In genomic region chr16:85103096-85104079, GRCh38 we compare ENCODE assay signal across 20 cellular contexts. TPM values are rescaled to one million over a fixed set of nuclear protein-coding genes. Genes with fewer than 3 reads are reported as not detected.
DNase-seq lines count a peak whose midpoint lies in the region; ATAC-seq and TF ChIP-seq lines count a peak whose summit lies in the region.
"Had no signal": no experiment of that assay in that cellular context is flagged by ENCODE, and none has a peak within 500 bp of the region (broad histone marks: within the 10 kb centered on the region; RNA-seq: fewer than 3 reads in every experiment).

No MANE protein-coding gene starts in this region.

- H3K4me1 ChIP-seq in SJCRH30 (peaks cover 30% of the 10 kb centered on the region), esophagus muscularis mucosa (no peaks in the 10 kb centered on the region)
- peaks cover 26 to 42% of the 10 kb centered on the region in 2 donors for H3K4me1 ChIP-seq in naive thymus-derived CD4-positive, alpha-beta T cell (ENCODE audit: control insufficient read depth in 2 of 2, insufficient read depth in 2 of 2, low read length in 2 of 2)
- H3K4me1 ChIP-seq: A549, sigmoid colon, uterus had no signal

- H3K27me3 ChIP-seq in SJCRH30 = no peaks in the 10 kb centered on the region
- H3K27me3 ChIP-seq in naive thymus-derived CD4-positive, alpha-beta T cell (ENCODE audit: control insufficient read depth in 2 of 2, insufficient read depth in 2 of 2, low read length in 2 of 2) = no peaks in the 10 kb centered on the region
- H3K27me3 ChIP-seq in esophagus muscularis mucosa = peaks cover 0 to 4% (median 0%) of the 10 kb centered on the region in 4 donors
- H3K27me3 ChIP-seq: sigmoid colon, uterus had no signal

- WGBS in esophagus muscularis mucosa = 81% methylated on average over 23 of the region's 23 CpGs

- H3K27me3 Mint-ChIP-seq in activated CD4-positive, alpha-beta T cell treated with anti-CD3 and anti-CD28 coated beads for 36 hours = no peaks in the 10 kb centered on the region
- no peaks in the 10 kb centered on the region for H3K27me3 Mint-ChIP-seq in naive thymus-derived CD4-positive, alpha-beta T cell
- H3K27me3 Mint-ChIP-seq: CD4-positive, CD25-positive, alpha-beta regulatory T cell had no signal

- no peak for TF ChIP-seq EP300 in esophagus muscularis mucosa (IDR thresholded peaks at IDR 0.05)

- H3K4me1 Mint-ChIP-seq in activated CD4-positive, alpha-beta T cell treated with anti-CD3 and anti-CD28 coated beads for 36 hours = peaks cover 30% of the 10 kb centered on the region
- H3K4me1 Mint-ChIP-seq in naive thymus-derived CD4-positive, alpha-beta T cell = peaks cover 21 to 48% (median 45%) of the 10 kb centered on the region in 7 donors

- no peak for ATAC-seq in activated CD4-positive, alpha-beta T cell treated with anti-CD3 and anti-CD28 coated beads for 36 hours
- ATAC-seq in GM21723 (IDR thresholded peaks at IDR 0.05; ENCODE audit: unreplicated experiment) = peak; percentile 50
- peak; percentile 19 for ATAC-seq in naive thymus-derived CD4-positive, alpha-beta T cell
- ATAC-seq: left cardiac atrium had no signal

- TF ChIP-seq POLR2A in esophagus muscularis mucosa (IDR thresholded peaks at IDR 0.05; ENCODE audit: low read depth) = no peak

- H3K27ac ChIP-seq in SJCRH30 (no peak overlapping the region), substantia nigra (ENCODE audit: low read depth, low read length, poor library complexity, severe bottlenecking) (no peak overlapping the region), esophagus muscularis mucosa (replicated peaks in 1 of 4) (no peak overlapping the region)
- H3K27ac ChIP-seq in naive thymus-derived CD4-positive, alpha-beta T cell (ENCODE audit: low read depth, low read length) = peak overlapping the region; percentile 36
- H3K27ac ChIP-seq: A549, RWPE1, sigmoid colon, uterus, VCaP had no signal

- H3K4me3 ChIP-seq in SJCRH30 = no peak overlapping the region
- no peak overlapping the region for H3K4me3 ChIP-seq in naive thymus-derived CD4-positive, alpha-beta T cell (ENCODE audit: low read length)
- H3K4me3 ChIP-seq in esophagus muscularis mucosa = no peak overlapping the region
- H3K4me3 ChIP-seq: A549, sigmoid colon, uterus had no signal

- no peak for DNase-seq in activated CD4-positive, alpha-beta T cell treated with anti-CD3 and anti-CD28 coated beads for 36 hours
- no peak for DNase-seq in activated CD4-positive, alpha-beta T cell treated with anti-CD3 and anti-CD28 coated beads for 48 hours
- DNase-seq in SJCRH30 (peak; percentile 50 to 76), substantia nigra (lab: John Stamatoyannopoulos, UW) (no peak), esophagus muscularis mucosa (ENCODE audit: extremely low spot score) (no peak), DMS53 treated with DMSO at 0.1 percent for 48 hours (lab: John Stamatoyannopoulos, UW; ENCODE audit: unreplicated experiment) (no peak)
- no peak for DNase-seq in naive thymus-derived CD4-positive, alpha-beta T cell
- DNase-seq: CD4-positive, CD25-positive, alpha-beta regulatory T cell; left cardiac atrium; midbrain; NCI-H1092; sigmoid colon; stimulated activated CD4-positive, alpha-beta T cell treated with anti-CD3 and anti-CD28 coated beads, Interleukin-2, amount 100 ng/mL, for 24 hours; uterus had no signal

- intact Hi-C loops in activated CD4-positive, alpha-beta T cell treated with anti-CD3 and anti-CD28 coated beads for 36 hours (cut with DNase I, micrococcal nuclease) = no loop called here
- intact Hi-C loops in naive thymus-derived CD4-positive, alpha-beta T cell (cut with micrococcal nuclease) = no loop called here
- intact Hi-C loops in esophagus muscularis mucosa (cut with DNase I) = no loop called here

- H3K36me3 Mint-ChIP-seq in activated CD4-positive, alpha-beta T cell treated with anti-CD3 and anti-CD28 coated beads for 36 hours (ENCODE audit: low read depth) = no peaks in the 10 kb centered on the region
- no peaks in the 10 kb centered on the region for H3K36me3 Mint-ChIP-seq in naive thymus-derived CD4-positive, alpha-beta T cell
- H3K36me3 Mint-ChIP-seq: CD4-positive, CD25-positive, alpha-beta regulatory T cell had no signal

- H3K4me3 Mint-ChIP-seq in activated CD4-positive, alpha-beta T cell treated with anti-CD3 and anti-CD28 coated beads for 36 hours = no peak overlapping the region
- peak overlapping the region; percentile 3 to 74 (median 48) for H3K4me3 Mint-ChIP-seq in naive thymus-derived CD4-positive, alpha-beta T cell
- H3K4me3 Mint-ChIP-seq: CD4-positive, CD25-positive, alpha-beta regulatory T cell had no signal

- CTCF ChIA-PET in activated CD4-positive, alpha-beta T cell treated with anti-CD3 and anti-CD28 coated beads for 36 hours (lab: Charles Lee) = interaction anchor here (0.6 to 1.2 kb wide), 8 partner anchors 8 to 621 kb away, joined by 3 to 7 read pairs (median 4); partner anchors contain the start of gene CIBAR2
- CTCF ChIA-PET in naive thymus-derived CD4-positive, alpha-beta T cell (lab: Charles Lee) = interaction anchor here (0.5 to 2.1 kb wide), 4 partner anchors 12 to 56 kb away, joined by 3 to 9 read pairs (median 3); no protein-coding TSS in a partner anchor

- no peaks in the 10 kb centered on the region for H3K9me3 ChIP-seq in SJCRH30 (replicated peaks)
- no peaks in the 10 kb centered on the region for H3K9me3 ChIP-seq in naive thymus-derived CD4-positive, alpha-beta T cell (ENCODE audit: control insufficient read depth in 2 of 3, low read length in 3 of 3)
- H3K9me3 ChIP-seq in esophagus muscularis mucosa = no peaks in the 10 kb centered on the region
- H3K9me3 ChIP-seq: A549, sigmoid colon, uterus had no signal

- POLR2A ChIA-PET in activated CD4-positive, alpha-beta T cell treated with anti-CD3 and anti-CD28 coated beads for 36 hours (lab: Charles Lee) = interaction anchor here (0.6 kb wide), 1 partner anchor 148 kb away, joined by 4 read pairs; no protein-coding TSS in a partner anchor
- POLR2A ChIA-PET in naive thymus-derived CD4-positive, alpha-beta T cell (lab: Charles Lee) = interaction anchor here (1.2 to 1.9 kb wide), 2 partner anchors 75 to 92 kb away, joined by 6 to 7 read pairs; partner anchors contain the start of genes KIAA0513 and ZDHHC7

- peak overlapping the region; percentile 31 for H3K27ac Mint-ChIP-seq in activated CD4-positive, alpha-beta T cell treated with anti-CD3 and anti-CD28 coated beads for 36 hours
- H3K27ac Mint-ChIP-seq in naive thymus-derived CD4-positive, alpha-beta T cell = peak overlapping the region in 8 of 9 donors; percentile 73 to 94 (median 86)

- H3K9me3 Mint-ChIP-seq in activated CD4-positive, alpha-beta T cell treated with anti-CD3 and anti-CD28 coated beads for 36 hours (ENCODE audit: low read depth) = no peaks in the 10 kb centered on the region
- no peaks in the 10 kb centered on the region for H3K9me3 Mint-ChIP-seq in naive thymus-derived CD4-positive, alpha-beta T cell
- H3K9me3 Mint-ChIP-seq: CD4-positive, CD25-positive, alpha-beta regulatory T cell had no signal

- no peak for TF ChIP-seq CTCF in esophagus muscularis mucosa (IDR thresholded peaks at IDR 0.05)

- H3K36me3 ChIP-seq in SJCRH30 = no peaks in the 10 kb centered on the region
- H3K36me3 ChIP-seq in naive thymus-derived CD4-positive, alpha-beta T cell (ENCODE audit: control insufficient read depth in 2 of 3, insufficient read depth in 3 of 3, low read length in 3 of 3) = no peaks in the 10 kb centered on the region
- H3K36me3 ChIP-seq in esophagus muscularis mucosa = no peaks in the 10 kb centered on the region
- H3K36me3 ChIP-seq: sigmoid colon, uterus had no signal

RNA-seq across cellular contexts. Expression of gene CIBAR2, which starts 8.9 kb away (rescaled TPM):
- total RNA-seq in activated CD4-positive, alpha-beta T cell treated with anti-CD3 and anti-CD28 coated beads for 36 hours = not detected
- 0.04 and 0.41 TPM in 2 replicates for total RNA-seq in SJCRH30 (2014; rRNA removed; shearing (Covaris generic))
- total RNA-seq in naive thymus-derived CD4-positive, alpha-beta T cell = not detected
- not detected for polyA plus RNA-seq in naive thymus-derived CD4-positive, alpha-beta T cell
- not detected for total RNA-seq in esophagus muscularis mucosa
- total RNA-seq: CD4-positive, CD25-positive, alpha-beta regulatory T cell; fibroblast of villous mesenchyme; left cardiac atrium; omental fat pad; sigmoid colon had no signal
- polyA plus RNA-seq: A549; CD4-positive, CD25-positive, alpha-beta regulatory T cell; sigmoid colon had no signal

Comparison
In these comparisons a context has a peak if more than half of its experiments do, and no peak if none do; other contexts are left out.
1. DNase-seq: peak in SJCRH30 (2 of 2); none in activated CD4-positive, alpha-beta T cell treated with anti-CD3 and anti-CD28 coated beads for 36 hours (single experiment), activated CD4-positive, alpha-beta T cell treated with anti-CD3 and anti-CD28 coated beads for 48 hours (single experiment), naive thymus-derived CD4-positive, alpha-beta T cell (0 of 9), substantia nigra (0 of 49), esophagus muscularis mucosa (single experiment) and DMS53 treated with DMSO at 0.1 percent for 48 hours (single experiment).